ENCODE assay signal across 10 cellular contexts in genomic region chr2:99662761-99663341, GRCh38.
DNase-seq lines count a peak whose midpoint lies in the region; ATAC-seq and TF ChIP-seq lines count a peak whose summit lies in the region.
"Had no signal": no experiment of that assay in that cellular context is flagged by ENCODE, and none has a peak within 500 bp of the region (broad histone marks: within the 10 kb centered on the region; RNA-seq: fewer than 3 reads in every experiment).

No MANE protein-coding gene starts in this region.

- H3K4me1 ChIP-seq in left ventricle myocardium inferior: peaks cover 31% of the 10 kb centered on the region
- H3K4me1 ChIP-seq in suprapubic skin: peaks cover 37% of the 10 kb centered on the region
- no peaks in the 10 kb centered on the region for H3K4me1 ChIP-seq in effector memory CD4-positive, alpha-beta T cell (ENCODE audit: control insufficient read depth, insufficient read depth, low read length, poor library complexity, severe bottlenecking)

- intact Hi-C loops in left ventricle myocardium inferior (cut with micrococcal nuclease): no loop called here

- no peak for TF ChIP-seq CTCF in left ventricle myocardium inferior (IDR thresholded peaks at IDR 0.05; ENCODE audit: borderline replicate concordance)
- TF ChIP-seq CTCF in suprapubic skin (IDR thresholded peaks at IDR 0.05): no peak

- H3K27me3 ChIP-seq in left ventricle myocardium inferior (ENCODE audit: low read depth) (no peaks in the 10 kb centered on the region), suprapubic skin (no peaks in the 10 kb centered on the region)
- no peaks in the 10 kb centered on the region for H3K27me3 ChIP-seq in effector memory CD4-positive, alpha-beta T cell (replicated peaks; ENCODE audit: control insufficient read depth, insufficient read depth, low read length, poor library complexity, severe bottlenecking)
- H3K27me3 ChIP-seq: dorsolateral prefrontal cortex had no signal

- TF ChIP-seq POLR2A in suprapubic skin (IDR thresholded peaks at IDR 0.05): no peak

- H3K4me3 ChIP-seq in left ventricle myocardium inferior: no peak overlapping the region
- no peak overlapping the region for H3K4me3 ChIP-seq in suprapubic skin
- H3K4me3 ChIP-seq in effector memory CD4-positive, alpha-beta T cell (ENCODE audit: insufficient read depth, low read depth, low read length, poor library complexity, severe bottlenecking): no peak overlapping the region
- H3K4me3 ChIP-seq: dorsolateral prefrontal cortex had no signal

- H3K27ac ChIP-seq in left ventricle myocardium inferior (replicated peaks) (peak overlapping the region; percentile 74), suprapubic skin (peak overlapping the region; percentile 80)
- no peak overlapping the region for H3K27ac ChIP-seq in effector memory CD4-positive, alpha-beta T cell (ENCODE audit: insufficient read depth, low read length, poor library complexity, severe bottlenecking)
- H3K27ac ChIP-seq: 22Rv1 had no signal

- H3K9me3 ChIP-seq in left ventricle myocardium inferior (replicated peaks) (peaks cover under 1% of the 10 kb centered on the region), suprapubic skin (no peaks in the 10 kb centered on the region)
- H3K9me3 ChIP-seq in effector memory CD4-positive, alpha-beta T cell (ENCODE audit: control insufficient read depth, low read length): no peaks in the 10 kb centered on the region

- no peaks in the 10 kb centered on the region for H3K36me3 ChIP-seq in left ventricle myocardium inferior
- H3K36me3 ChIP-seq in suprapubic skin: no peaks in the 10 kb centered on the region
- H3K36me3 ChIP-seq in effector memory CD4-positive, alpha-beta T cell (ENCODE audit: control insufficient read depth, insufficient read depth, low read length): no peaks in the 10 kb centered on the region

- WGBS in suprapubic skin: 7% methylated on average over 2 of the region's 2 CpGs

- ATAC-seq in HG02973 (IDR thresholded peaks at IDR 0.05; ENCODE audit: unreplicated experiment): no peak

- DNase-seq in DMS 273 (lab: John Stamatoyannopoulos, UW; ENCODE audit: unreplicated experiment): peak; percentile 21
- DNase-seq in DMS 273 treated with DMSO at 0.1 percent for 48 hours (lab: John Stamatoyannopoulos, UW): no peak
- DNase-seq in amniotic epithelial cell (ENCODE audit: low read depth): peak; percentile 71
- DNase-seq in left ventricle myocardium inferior: no peak
- DNase-seq in suprapubic skin (ENCODE audit: low spot score in 2 of 2): no peak
- no peak for DNase-seq in NK-92 (lab: John Stamatoyannopoulos, UW; ENCODE audit: unreplicated experiment)
- DNase-seq in effector memory CD4-positive, alpha-beta T cell: no peak

- TF ChIP-seq EP300 in suprapubic skin (IDR thresholded peaks at IDR 0.05): no peak

Comparison
In these comparisons a context has a peak if more than half of its experiments do, and no peak if none do; other contexts are left out.
1. DNase-seq: peak in DMS 273 (single experiment) and amniotic epithelial cell (single experiment); none in DMS 273 treated with DMSO at 0.1 percent for 48 hours (single experiment), left ventricle myocardium inferior (single experiment), suprapubic skin (0 of 2), NK-92 (single experiment) and effector memory CD4-positive, alpha-beta T cell (0 of 3).